10 cellular contexts compared by ENCODE assay signal in the genomic region with DNA sequence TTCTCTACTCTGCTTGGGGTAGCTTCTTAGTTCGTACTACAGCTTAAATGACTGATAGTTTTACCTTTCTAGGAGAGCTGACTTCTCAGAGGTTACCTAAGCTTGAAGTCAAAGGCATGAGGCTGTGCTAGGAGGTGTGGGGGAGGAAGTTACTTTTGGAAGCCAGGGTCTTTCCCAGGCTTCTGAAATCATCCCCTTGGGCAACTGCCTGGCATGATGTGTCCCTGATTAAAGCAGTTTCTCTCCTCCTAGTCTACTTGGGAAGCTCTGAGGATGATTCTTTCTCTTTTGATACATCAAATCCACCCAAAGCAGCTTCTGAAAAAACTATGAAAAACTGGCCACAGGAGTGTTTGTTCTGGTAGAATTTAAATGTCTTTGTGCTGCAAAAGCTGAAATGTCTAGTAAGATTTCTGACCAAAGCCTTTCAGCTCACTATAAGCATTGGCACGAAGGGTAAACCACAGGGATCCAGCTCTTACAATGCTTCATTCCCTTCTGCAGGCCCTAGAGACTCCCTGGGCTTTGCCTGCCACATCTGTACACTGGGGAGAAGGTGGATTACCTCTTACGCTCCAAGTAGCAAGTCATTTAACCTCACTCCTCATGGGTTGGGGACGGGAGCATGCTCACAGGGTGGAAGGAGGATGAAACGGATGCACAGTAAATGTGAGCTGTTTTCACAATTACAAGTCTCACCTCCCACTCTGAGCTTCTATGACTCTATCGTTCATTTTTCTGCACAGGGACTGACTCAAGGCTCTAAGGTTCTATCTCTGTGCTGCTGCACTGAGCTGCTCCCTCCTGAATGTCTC. TPM values are rescaled to one million over a fixed set of nuclear protein-coding genes. Genes with fewer than 3 reads are reported as not detected.
DNase-seq lines count a peak whose midpoint lies in the region; ATAC-seq, FAIRE-seq and TF ChIP-seq lines count a peak whose summit lies in the region.
"Had no signal": no experiment of that assay in that cellular context is flagged by ENCODE, and none has a peak within 500 bp of the region (broad histone marks: within the 10 kb centered on the region; RNA-seq: fewer than 3 reads in every experiment).

No MANE protein-coding gene starts in this region.

- peaks cover 35% of the 10 kb centered on the region for H3K4me1 ChIP-seq in astrocyte (ENCODE audit: insufficient read depth, low read length)
- H3K4me1 ChIP-seq in suprapubic skin, result peaks cover 3% of the 10 kb centered on the region

- no peaks in the 10 kb centered on the region for H3K27me3 Mint-ChIP-seq in astrocyte (ENCODE audit: low read depth, unreplicated experiment)
- H3K27me3 Mint-ChIP-seq: dendritic cell treated with granulocyte-macrophage colony-stimulating factor and Interleukin-4, amounts not matched to agents 40 ng/mL and 50 ng/mL, for 4 days had no signal

- H3K27ac ChIP-seq in astrocyte (ENCODE audit: low read depth, low read length) (peak overlapping the region; percentile 36), suprapubic skin (no peak overlapping the region)
- H3K27ac ChIP-seq: VCaP had no signal

- TF ChIP-seq EP300 in suprapubic skin (IDR thresholded peaks at IDR 0.05), result no peak

- H3K4me1 Mint-ChIP-seq in astrocyte (ENCODE audit: low read depth, unreplicated experiment), result peaks cover 49% of the 10 kb centered on the region

- H3K4me3 ChIP-seq in astrocyte (ENCODE audit: insufficient read depth, low read depth, low read length) (no peak overlapping the region), suprapubic skin (no peak overlapping the region)

- no peaks in the 10 kb centered on the region for H3K36me3 ChIP-seq in astrocyte (ENCODE audit: insufficient read depth, low read length)
- no peaks in the 10 kb centered on the region for H3K36me3 ChIP-seq in suprapubic skin

- no peak for FAIRE-seq in astrocyte (lab: Jason Lieb, UNC)

- 81% methylated on average over 6 of the region's 6 CpGs for WGBS in suprapubic skin

- no peaks in the 10 kb centered on the region for H3K9me3 ChIP-seq in astrocyte (ENCODE audit: insufficient read depth, low read depth, low read length)
- no peaks in the 10 kb centered on the region for H3K9me3 ChIP-seq in suprapubic skin

- H2AFZ ChIP-seq in astrocyte (ENCODE audit: low read depth, low read length), result no peak overlapping the region

- peaks cover 7% of the 10 kb centered on the region for H3K79me2 ChIP-seq in astrocyte (ENCODE audit: insufficient read depth, low read length)

- H3K4me2 ChIP-seq in astrocyte (ENCODE audit: low read length), result peak overlapping the region; percentile 20

- TF ChIP-seq CTCF in astrocyte (IDR thresholded peaks at IDR 0.05; ENCODE audit: insufficient read depth, low read depth, low read length) (no peak), suprapubic skin (IDR thresholded peaks at IDR 0.05) (no peak)

- H3K27ac Mint-ChIP-seq in astrocyte (ENCODE audit: unreplicated experiment), result peak overlapping the region; percentile 54
- H3K27ac Mint-ChIP-seq: dendritic cell treated with granulocyte-macrophage colony-stimulating factor and Interleukin-4, amounts not matched to agents 40 ng/mL and 50 ng/mL, for 4 days had no signal

- peak; percentile 38 for ATAC-seq in GM18520 (IDR thresholded peaks at IDR 0.05; ENCODE audit: unreplicated experiment)

- peak; percentile 31 for DNase-seq in NCI-H226
- peak; percentile 70 for DNase-seq in astrocyte (ENCODE audit: low read depth)
- peak; percentile 82 for DNase-seq in stimulated activated CD4-positive, alpha-beta T cell treated with anti-CD3 and anti-CD28 coated beads, Interleukin-4, amount 100 ng/mL, for 24 hours
- no peak for DNase-seq in suprapubic skin (ENCODE audit: low spot score in 2 of 2)
- no peak for DNase-seq in erythroblast (lab: John Stamatoyannopoulos, UW)
- DNase-seq in retina, result no peak
- DNase-seq: NCI-H1105 treated with DMSO at 0.1 percent for 48 hours had no signal

- H4K20me1 ChIP-seq in astrocyte (ENCODE audit: insufficient read depth, low read length), result no peaks in the 10 kb centered on the region

- peak overlapping the region; percentile 16 for H3K9ac ChIP-seq in astrocyte (ENCODE audit: low read length)

- no peak overlapping the region for H3K4me3 Mint-ChIP-seq in astrocyte (ENCODE audit: unreplicated experiment)
- H3K4me3 Mint-ChIP-seq: dendritic cell treated with granulocyte-macrophage colony-stimulating factor and Interleukin-4, amounts not matched to agents 40 ng/mL and 50 ng/mL, for 4 days had no signal

- TF ChIP-seq POLR2A in suprapubic skin (IDR thresholded peaks at IDR 0.05) (no peak), erythroblast (IDR thresholded peaks at IDR 0.05; ENCODE audit: low read length) (no peak)

- no peaks in the 10 kb centered on the region for H3K27me3 ChIP-seq in astrocyte (ENCODE audit: insufficient read depth, low read length)
- no peaks in the 10 kb centered on the region for H3K27me3 ChIP-seq in suprapubic skin

- no peaks in the 10 kb centered on the region for H3K9me3 Mint-ChIP-seq in astrocyte (ENCODE audit: unreplicated experiment)
- H3K9me3 Mint-ChIP-seq: dendritic cell treated with granulocyte-macrophage colony-stimulating factor and Interleukin-4, amounts not matched to agents 40 ng/mL and 50 ng/mL, for 4 days had no signal

- H3K36me3 Mint-ChIP-seq in astrocyte (ENCODE audit: low read depth, unreplicated experiment), result peaks cover 3% of the 10 kb centered on the region

RNA-seq across cellular contexts. Expression of a gene that starts 59.6 kb away (rescaled TPM):
- total RNA-seq in astrocyte (84.6 and 94.1 TPM in 2 replicates), suprapubic skin (10 to 100 TPM; 15.4 to 26.7 (median 20.5) TPM)

Comparison
In these comparisons a context has a peak if more than half of its experiments do, and no peak if none do; other contexts are left out.
1. DNase-seq: peak in NCI-H226 (single experiment), astrocyte (single experiment) and stimulated activated CD4-positive, alpha-beta T cell treated with anti-CD3 and anti-CD28 coated beads, Interleukin-4, amount 100 ng/mL, for 24 hours (single experiment); none in suprapubic skin (0 of 2), erythroblast (0 of 2) and retina (single experiment).